Comparison of ENCODE assay signal across 12 cellular contexts in the genomic region with DNA sequence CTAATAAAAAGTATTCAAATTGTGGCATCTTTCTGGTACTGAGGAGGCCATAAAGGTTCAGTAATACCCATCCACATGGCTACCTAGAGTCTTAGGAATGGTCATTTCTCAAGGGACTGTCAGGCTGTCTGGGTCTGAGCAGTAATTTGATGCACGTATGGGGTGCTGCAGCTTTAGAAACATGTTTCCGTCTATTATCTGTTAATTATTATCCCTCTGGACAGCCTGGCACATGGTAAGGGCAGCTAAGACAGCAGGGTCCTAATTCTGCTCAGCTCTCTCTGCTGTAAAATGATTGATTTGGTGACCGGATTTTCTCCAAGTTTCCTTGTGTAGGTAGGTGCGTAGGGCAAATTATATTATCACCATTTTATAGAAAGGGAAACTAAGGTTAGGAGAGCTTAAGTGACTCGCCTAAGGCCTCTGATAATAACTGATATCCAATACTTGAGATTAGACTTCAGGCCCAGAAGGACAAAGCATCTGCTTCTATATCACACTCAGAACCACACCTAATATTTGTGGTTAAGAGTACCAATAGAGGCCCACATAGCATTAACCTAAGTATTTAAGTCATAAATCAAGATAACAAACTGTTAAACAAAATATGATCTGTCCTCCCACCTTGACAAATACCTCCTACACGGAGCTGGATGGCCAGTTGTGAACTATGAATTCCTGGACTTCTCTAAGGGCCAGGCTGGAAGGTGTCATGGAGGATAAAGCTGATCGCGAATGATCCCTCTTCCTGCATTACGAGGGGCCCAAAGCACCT. TPM values are rescaled to one million over a fixed set of nuclear protein-coding genes. Genes with fewer than 3 reads are reported as not detected.
A peak's percentile ranks its signal among the peaks of the same experiment; 100 is the strongest.
DNase-seq lines count a peak whose midpoint lies in the region; ATAC-seq and TF ChIP-seq lines count a peak whose summit lies in the region.
"Had no signal": no experiment of that assay in that cellular context is flagged by ENCODE, and none has a peak within 500 bp of the region (broad histone marks: within the 10 kb centered on the region; RNA-seq: fewer than 3 reads in every experiment).

No MANE protein-coding gene starts in this region.

- no peak for TF ChIP-seq POLR2A in esophagus squamous epithelium (IDR thresholded peaks at IDR 0.05)

- 85 to 89% methylated on average over 9 of the region's 9 CpGs for WGBS in esophagus squamous epithelium, 2 donors
- 86% methylated on average over 9 of the region's 9 CpGs for WGBS in smooth muscle cell (ENCODE audit: low lambda C conversion rate)

- TF ChIP-seq CTCF in esophagus squamous epithelium (IDR thresholded peaks at IDR 0.05): no peak
- no peak for TF ChIP-seq CTCF in smooth muscle cell (IDR thresholded peaks at IDR 0.05; ENCODE audit: borderline replicate concordance, insufficient read depth, poor library complexity, severe bottlenecking)
- TF ChIP-seq CTCF in dorsolateral prefrontal cortex (IDR thresholded peaks at IDR 0.05 in 54 of 56, conservative IDR thresholded peaks at IDR 0.05 in 2 of 56; ENCODE audit: low read depth in 1 of 56, partially characterized antibody in 56 of 56): no peak

- H3K27ac ChIP-seq in esophagus squamous epithelium: peak overlapping the region in 3 of 4 donors; percentile 97 to 100 (median 98)
- H3K27ac ChIP-seq in smooth muscle cell (ENCODE audit: low read depth): peak overlapping the region; percentile 97
- no peak overlapping the region for H3K27ac ChIP-seq in SJCRH30
- peak overlapping the region in 5 of 59 donors; percentile 82 to 95 (median 93) for H3K27ac ChIP-seq in dorsolateral prefrontal cortex

- peaks cover 19% of the 10 kb centered on the region for H3K4me1 Mint-ChIP-seq in activated CD4-positive, alpha-beta T cell treated with anti-CD3 and anti-CD28 coated beads, Interleukin-2, amount 10 ng/mL, durations not matched to agents 7 days and 5 days
- peaks cover 8% of the 10 kb centered on the region for H3K4me1 Mint-ChIP-seq in T-helper 17 cell

- no peaks in the 10 kb centered on the region for H3K9me3 Mint-ChIP-seq in activated CD4-positive, alpha-beta T cell treated with anti-CD3 and anti-CD28 coated beads, Interleukin-2, amount 10 ng/mL, durations not matched to agents 7 days and 5 days
- H3K9me3 Mint-ChIP-seq: stimulated activated naive B cell treated with anti-CD40 and anti-IgM and Interleukin-4, amounts not matched to agents 10 μg/mL and 1 μg/mL and 100 μg/mL, for 72 hours had no signal

- H3K4me1 ChIP-seq in esophagus squamous epithelium: peaks cover 0 to 19% (median 8%) of the 10 kb centered on the region in 3 donors
- H3K4me1 ChIP-seq in smooth muscle cell (ENCODE audit: low read depth): no peaks in the 10 kb centered on the region
- no peaks in the 10 kb centered on the region for H3K4me1 ChIP-seq in SJCRH30

- H3K27me3 Mint-ChIP-seq in activated CD4-positive, alpha-beta T cell treated with anti-CD3 and anti-CD28 coated beads, Interleukin-2, amount 10 ng/mL, durations not matched to agents 7 days and 5 days: no peaks in the 10 kb centered on the region
- H3K27me3 Mint-ChIP-seq in T-helper 17 cell: no peaks in the 10 kb centered on the region
- H3K27me3 Mint-ChIP-seq: stimulated activated naive B cell treated with anti-CD40 and anti-IgM and Interleukin-4, amounts not matched to agents 10 μg/mL and 1 μg/mL and 100 μg/mL, for 72 hours had no signal

- H3K4me3 Mint-ChIP-seq in activated CD4-positive, alpha-beta T cell treated with anti-CD3 and anti-CD28 coated beads, Interleukin-2, amount 10 ng/mL, durations not matched to agents 7 days and 5 days: peak overlapping the region; percentile 99
- H3K4me3 Mint-ChIP-seq in T-helper 17 cell: no peak overlapping the region

- CTCF ChIA-PET in activated CD4-positive, alpha-beta T cell treated with anti-CD3 and anti-CD28 coated beads, Interleukin-2, amount 10 ng/mL, durations not matched to agents 7 days and 5 days (lab: Charles Lee): no interaction called here

- no peaks in the 10 kb centered on the region for H3K36me3 ChIP-seq in esophagus squamous epithelium
- no peaks in the 10 kb centered on the region for H3K36me3 ChIP-seq in smooth muscle cell (ENCODE audit: low read depth)
- H3K36me3 ChIP-seq in SJCRH30: no peaks in the 10 kb centered on the region

- H2AFZ ChIP-seq in smooth muscle cell (ENCODE audit: low read depth): no peak overlapping the region

- peaks cover 13% of the 10 kb centered on the region for H3K36me3 Mint-ChIP-seq in activated CD4-positive, alpha-beta T cell treated with anti-CD3 and anti-CD28 coated beads, Interleukin-2, amount 10 ng/mL, durations not matched to agents 7 days and 5 days (ENCODE audit: low read depth)
- H3K36me3 Mint-ChIP-seq in T-helper 17 cell (ENCODE audit: low read depth): peaks cover 2% of the 10 kb centered on the region

- intact Hi-C loops in esophagus squamous epithelium (cut with DNase I): no loop called here
- intact Hi-C loops in dorsolateral prefrontal cortex (cut with DNase I): no loop called here

- ATAC-seq in T-helper 17 cell: no peak
- ATAC-seq: stimulated activated naive B cell treated with anti-CD40 and anti-IgM and Interleukin-4, amounts not matched to agents 10 μg/mL and 1 μg/mL and 100 μg/mL, for 72 hours had no signal

- no peak overlapping the region for H3K4me2 ChIP-seq in smooth muscle cell

- POLR2A ChIA-PET in activated CD4-positive, alpha-beta T cell treated with anti-CD3 and anti-CD28 coated beads, Interleukin-2, amount 10 ng/mL, durations not matched to agents 7 days and 5 days (lab: Charles Lee): no interaction called here

- H4K20me1 ChIP-seq in smooth muscle cell (ENCODE audit: low read depth): peaks cover 19% of the 10 kb centered on the region

- no peaks in the 10 kb centered on the region for H3F3A ChIP-seq in smooth muscle cell (ENCODE audit: low read depth)

- H3K4me3 ChIP-seq in esophagus squamous epithelium (no peak overlapping the region), smooth muscle cell (no peak overlapping the region), SJCRH30 (no peak overlapping the region), dorsolateral prefrontal cortex (no peak overlapping the region)

- H3K79me2 ChIP-seq in smooth muscle cell (ENCODE audit: low read depth): peaks cover 21% of the 10 kb centered on the region

- no peaks in the 10 kb centered on the region for H3K27me3 ChIP-seq in esophagus squamous epithelium
- H3K27me3 ChIP-seq in smooth muscle cell (ENCODE audit: low read depth): no peaks in the 10 kb centered on the region
- H3K27me3 ChIP-seq in SJCRH30: no peaks in the 10 kb centered on the region
- H3K27me3 ChIP-seq in dorsolateral prefrontal cortex: no peaks in the 10 kb centered on the region

- peak overlapping the region; percentile 61 for H3K27ac Mint-ChIP-seq in activated CD4-positive, alpha-beta T cell treated with anti-CD3 and anti-CD28 coated beads, Interleukin-2, amount 10 ng/mL, durations not matched to agents 7 days and 5 days
- H3K27ac Mint-ChIP-seq in T-helper 17 cell: peak overlapping the region; percentile 94

- H3K9me3 ChIP-seq in T-helper 17 cell (ENCODE audit: control insufficient read depth, low read length, poor library complexity, severe bottlenecking) (no peaks in the 10 kb centered on the region), esophagus squamous epithelium (no peaks in the 10 kb centered on the region), smooth muscle cell (replicated peaks; ENCODE audit: low read depth) (no peaks in the 10 kb centered on the region), SJCRH30 (replicated peaks) (no peaks in the 10 kb centered on the region)

- H3K9ac ChIP-seq in smooth muscle cell (ENCODE audit: low read depth): no peak overlapping the region

- DNase-seq in activated CD4-positive, alpha-beta T cell treated with anti-CD3 and anti-CD28 coated beads, Interleukin-2, amount 10 ng/mL, durations not matched to agents 7 days and 5 days: no peak
- DNase-seq in activated CD4-positive, alpha-beta T cell treated with anti-CD3 and anti-CD28 coated beads for 4 hours: no peak
- DNase-seq in T-helper 17 cell: no peak
- no peak for DNase-seq in esophagus squamous epithelium (lab: John Stamatoyannopoulos, UW)
- no peak for DNase-seq in smooth muscle cell (lab: John Stamatoyannopoulos, UW; ENCODE audit: unreplicated experiment)
- no peak for DNase-seq in SJCRH30
- no peak for DNase-seq in dorsolateral prefrontal cortex
- no peak for DNase-seq in OCI-M2 (lab: John Stamatoyannopoulos, UW; ENCODE audit: unreplicated experiment)
- DNase-seq: ACHN; NCI-H2081 treated with DMSO at 0.1 percent for 48 hours; Right ventricle myocardium superior; stimulated activated naive B cell treated with anti-CD40 and anti-IgM and Interleukin-4, amounts not matched to agents 10 μg/mL and 1 μg/mL and 100 μg/mL, for 72 hours had no signal

RNA-seq across cellular contexts. Expression of a gene that starts 2.9 kb away (rescaled TPM):
- 10 to 100 TPM; 22.5 to 23.7 TPM for total RNA-seq in activated CD4-positive, alpha-beta T cell treated with anti-CD3 and anti-CD28 coated beads, Interleukin-2, amount 10 ng/mL, durations not matched to agents 7 days and 5 days
- 10 to 100 TPM; 19.7 to 34.3 TPM for total RNA-seq in T-helper 17 cell
- 10 to 100 TPM; 20.1 to 39.5 (median 29.7) TPM for total RNA-seq in esophagus squamous epithelium
- 29.0 and 29.2 TPM in 2 replicates for total RNA-seq in smooth muscle cell
- 10.7 and 21.7 TPM in 2 replicates for polyA plus RNA-seq in smooth muscle cell
- 13.7 and 13.9 TPM in 2 replicates for total RNA-seq in SJCRH30 (2014; rRNA removed; shearing (Covaris generic))
- 10 to 100 TPM in 89 of 120 experiments, 1 to 10 TPM in 31; 6.1 to 17.8 (median 11.3) TPM for total RNA-seq in dorsolateral prefrontal cortex
